Comparison of ENCODE assay signal across 1 cellular context in genomic region chr5:68274847-68275700, GRCh38.
A peak's percentile ranks its signal among the peaks of the same experiment; 100 is the strongest.
TF ChIP-seq lines count a peak whose summit lies in the region.

No MANE protein-coding gene starts in this region.

TF ChIP-seq in GM12878, 131 proteins besides CTCF, POLR2A, EP300 and RAD21 (continued from another document):
- TF ChIP-seq ZNF384 (IDR thresholded peaks at IDR 0.05; ENCODE audit: borderline replicate concordance, low read depth, low read length) (peak; percentile 68; the same call in 1 of the 2 replicates), ZBTB11 (CRISPR knock-in tag; IDR thresholded peaks at IDR 0.05) (no peak), REST (IDR thresholded peaks at IDR 0.05; ENCODE audit: low read depth, low read length) (no peak), SKIL (IDR thresholded peaks at IDR 0.05; ENCODE audit: low read depth, poor library complexity, severe bottlenecking) (peak; percentile 21), BCL3 (IDR thresholded peaks at IDR 0.05; ENCODE audit: borderline replicate concordance, insufficient read depth, low read depth, low read length, poor library complexity, severe bottlenecking) (no peak), CBFB (IDR thresholded peaks at IDR 0.05; ENCODE audit: low read depth) (no peak), SRF (IDR thresholded peaks at IDR 0.05; ENCODE audit: low read depth in 2 of 2, low read length in 2 of 2) (no peak), CHD2 (IDR thresholded peaks at IDR 0.05; ENCODE audit: borderline replicate concordance, low read depth, low read length) (no peak), NFXL1 (IDR thresholded peaks at IDR 0.05; ENCODE audit: borderline replicate concordance) (no peak), IKZF2 (IDR thresholded peaks at IDR 0.05) (peak; percentile 13 to 22; a peak in 1 of 4 replicates), TCF3 (IDR thresholded peaks at IDR 0.05; ENCODE audit: borderline replicate concordance, insufficient read depth, low read depth, low read length) (no peak), SMARCA5 (IDR thresholded peaks at IDR 0.05) (no peak), GABPA (IDR thresholded peaks at IDR 0.05; ENCODE audit: low read depth) (0 out of 2 replicates have a peak, but pooled peaks have one; percentile 19), SUPT20H (IDR thresholded peaks at IDR 0.05; ENCODE audit: borderline replicate concordance, control insufficient read depth, low read depth, low read length) (no peak), E4F1 (IDR thresholded peaks at IDR 0.05; ENCODE audit: borderline replicate concordance, partially characterized antibody) (no peak), ZNF217 (IDR thresholded peaks at IDR 0.05) (no peak), RUNX3 (IDR thresholded peaks at IDR 0.05; ENCODE audit: low read length) (peak; percentile 37; the same call in 1 of the 2 replicates), RCOR1 (conservative IDR thresholded peaks at IDR 0.05; ENCODE audit: low read depth, low read length) (no peak), NR2F1 (conservative IDR thresholded peaks at IDR 0.05) (no peak), MTA2 (IDR thresholded peaks at IDR 0.05; ENCODE audit: low read depth) (peak; percentile 58), IRF5 (IDR thresholded peaks at IDR 0.05; ENCODE audit: borderline replicate concordance) (no peak), FOS (IDR thresholded peaks at IDR 0.05; ENCODE audit: borderline replicate concordance, extremely low read depth, insufficient read length) (no peak), ATF7 (IDR thresholded peaks at IDR 0.05; ENCODE audit: low read depth) (peak; percentile 59; the same call in 1 of the 2 replicates)
TF ChIP-seq in GM12878: peak in this region for 23.
